34 cellular contexts compared by ENCODE assay signal in the genomic region with DNA sequence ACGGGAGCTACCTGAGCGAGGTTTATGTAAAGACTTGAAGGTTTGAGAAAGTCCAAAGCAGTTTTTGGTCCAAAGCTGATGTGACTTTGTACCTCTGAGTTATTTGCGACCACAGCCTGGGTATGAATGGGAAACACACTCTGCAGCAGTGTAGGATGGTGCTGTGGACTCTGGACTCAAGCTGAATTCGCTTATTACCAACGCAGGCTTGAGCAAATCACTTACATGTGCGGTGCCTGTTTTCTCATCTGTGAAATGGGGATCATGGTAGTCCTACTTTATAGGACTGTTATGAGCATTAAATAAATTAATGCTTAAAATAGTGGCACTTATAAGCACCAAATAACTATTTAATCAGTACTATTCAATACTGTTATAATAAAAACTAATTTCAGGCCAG.
"Had no signal": no experiment of that assay in that cellular context is flagged by ENCODE, and none has a peak within 500 bp of the region (broad histone marks: within the 10 kb centered on the region; RNA-seq: fewer than 3 reads in every experiment).

No MANE protein-coding gene starts in this region.

- H3K27me3 ChIP-seq: adrenal gland, ascending aorta, body of pancreas, brain microvascular endothelial cell, breast epithelium, cardiac muscle cell had no signal

- H3K9me3 ChIP-seq: adrenal gland, ascending aorta, body of pancreas, breast epithelium had no signal

- ATAC-seq: activated naive CD4-positive, alpha-beta T cell treated with anti-CD3 and anti-CD28 coated beads, Interleukin-2, amount 50 U/mL, for 72 hours; activated naive CD8-positive, alpha-beta T cell treated with anti-CD3 and anti-CD28 coated beads, Interleukin-2, amount 50 U/mL, for 24 hours; activated T-cell treated with anti-CD3 and anti-CD28 coated beads, Interleukin-2, amount 50 U/mL, for 4 hours; activated T-cell treated with anti-CD3 and anti-CD28 coated beads, Interleukin-2, amount 50 U/mL, for 72 hours; activated T-helper 17 cell treated with anti-CD3 and anti-CD28 coated beads, Interleukin-2, amount 50 U/mL, for 72 hours; body of pancreas had no signal

- H3K36me3 ChIP-seq: adrenal gland, ascending aorta, brain microvascular endothelial cell, breast epithelium, cardiac muscle cell had no signal

- FAIRE-seq: astrocyte, bronchial epithelial cell had no signal

- H3K4me1 ChIP-seq: adrenal gland, ascending aorta, body of pancreas, breast epithelium had no signal

- DNase-seq: activated effector memory CD4-positive, alpha-beta T cell treated with anti-CD3 and anti-CD28 coated beads, Interleukin-2, amount 50 U/mL, for 16 hours; activated effector memory CD4-positive, alpha-beta T cell treated with Interleukin-2 at 50 U/mL for 16 hours; activated gamma-delta T cell; activated gamma-delta T cell treated with Interleukin-2 at 50 U/mL for 16 hours; activated naive CD4-positive, alpha-beta T cell; activated naive CD4-positive, alpha-beta T cell treated with anti-CD3 and anti-CD28 coated beads for 36 hours; activated naive CD4-positive, alpha-beta T cell treated with anti-CD3 and anti-CD28 coated beads, Interleukin-2, amount 10 ng/mL, durations not matched to agents 7 days and 5 days; activated naive CD4-positive, alpha-beta T cell treated with anti-CD3 and anti-CD28 coated beads, Interleukin-2, amount 50 U/mL, for 16 hours; activated naive CD4-positive, alpha-beta T cell treated with Interleukin-2 at 50 U/mL for 16 hours; activated naive CD8-positive, alpha-beta T cell treated with anti-CD3 and anti-CD28 coated beads for 36 hours; activated naive CD8-positive, alpha-beta T cell treated with anti-CD3 and anti-CD28 coated beads, Interleukin-2, amount 10 ng/mL, durations not matched to agents 7 days and 5 days; activated naive CD8-positive, alpha-beta T cell treated with anti-CD3 and anti-CD28 coated beads, Interleukin-2, amount 50 U/mL, for 24 hours; activated T-cell treated with anti-CD3 and anti-CD28 coated beads, Interleukin-2, amount 50 U/mL, for 1 hour; activated T-cell treated with anti-CD3 and anti-CD28 coated beads, Interleukin-2, amount 50 U/mL, for 24 hours; activated T-cell treated with anti-CD3 and anti-CD28 coated beads, Interleukin-2, amount 50 U/mL, for 4 hours; activated T-cell treated with anti-CD3 and anti-CD28 coated beads, Interleukin-2, amount 50 U/mL, for 48 hours; activated T-cell treated with anti-CD3 and anti-CD28 coated beads, Interleukin-2, amount 50 U/mL, for 72 hours; amniotic stem cell; amygdala; anterior cingulate cortex; aorta; body of pancreas; brain microvascular endothelial cell; caudate nucleus; central memory CD4-positive, alpha-beta T cell; cerebellar nuclear complex had no signal

- H3K27ac ChIP-seq: adrenal gland, ascending aorta, body of pancreas, brain microvascular endothelial cell, breast epithelium, cardiac muscle cell had no signal

- H3K4me3 ChIP-seq: adrenal gland, ascending aorta, body of pancreas, breast epithelium, cardiac muscle cell had no signal
